In the genomic region with DNA sequence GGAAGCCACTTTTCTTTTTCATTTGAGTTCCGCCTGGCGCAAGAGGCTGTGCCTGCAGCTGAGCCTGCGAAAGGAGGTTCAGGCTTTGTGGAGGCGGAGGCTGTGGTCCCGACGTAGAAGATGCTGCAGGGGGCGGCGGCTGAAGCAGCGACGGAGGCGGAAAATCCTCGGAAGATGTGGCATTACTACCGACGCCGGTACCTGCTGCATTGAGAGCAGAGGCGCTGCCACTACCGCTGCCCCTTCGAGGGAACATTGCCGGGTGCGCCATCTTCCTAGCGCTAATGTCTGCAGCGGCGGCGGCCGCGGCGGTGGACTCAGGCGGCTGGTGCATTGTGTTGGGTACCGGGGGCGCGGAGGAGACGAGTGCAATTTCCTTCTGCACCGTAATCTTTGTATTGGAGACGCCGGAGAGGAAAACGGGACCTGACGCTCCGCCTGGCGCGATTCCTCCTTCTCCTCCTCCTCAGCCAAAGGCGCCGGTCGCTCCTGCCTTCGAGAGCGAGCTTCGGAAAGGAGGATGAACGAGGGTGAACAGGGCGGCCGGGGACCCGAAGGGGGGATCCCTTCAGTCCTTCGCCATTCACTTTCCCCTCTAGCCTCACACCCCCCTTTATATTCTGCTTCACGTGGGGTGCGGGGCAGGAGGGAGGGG, we compare ENCODE assay signal across 8 cellular contexts. TPM values are rescaled to one million over a fixed set of nuclear protein-coding genes. Genes with fewer than 3 reads are reported as not detected.
DNase-seq lines count a peak whose midpoint lies in the region; ATAC-seq and TF ChIP-seq lines count a peak whose summit lies in the region.

A gene (minus strand): TSS at position 590 of the 655 bp plus-strand sequence. CDS start 256 bp downstream, at position 334.

- H3K4me3 ChIP-seq in BE2C (ENCODE audit: low read depth, low read length) = peak within 1 kb of the TSS; percentile 93
- peak within 1 kb of the TSS; percentile 73 to 88 for H3K4me3 ChIP-seq in HCT116 (replicated peaks in 1 of 2; ENCODE audit: low read depth in 1 of 2, low read length in 2 of 2)
- peak within 1 kb of the TSS; percentile 88 for H3K4me3 ChIP-seq in SK-N-MC
- peak within 1 kb of the TSS; percentile 86 to 94 for H3K4me3 ChIP-seq in testis

- BruUV-seq in HCT116 (replicated peaks; lab: Mats Ljungman, UMichigan) = no TSS peak

- TF ChIP-seq RAD21 in HCT116 (IDR thresholded peaks at IDR 0.05; ENCODE audit: low read depth) = no peak

- no peaks in the 10 kb centered on the region for H3K36me3 Mint-ChIP-seq in activated naive CD8-positive, alpha-beta T cell treated with anti-CD3 and anti-CD28 coated beads, Interleukin-2, amount 50 U/mL, for 24 hours (ENCODE audit: low read depth)
- peaks cover 18% of the 10 kb centered on the region for H3K36me3 Mint-ChIP-seq in osteocyte (ENCODE audit: unreplicated experiment)

- H3K27ac Mint-ChIP-seq in activated naive CD8-positive, alpha-beta T cell treated with anti-CD3 and anti-CD28 coated beads, Interleukin-2, amount 50 U/mL, for 24 hours = peak within 1 kb of the TSS; percentile 80
- H3K27ac Mint-ChIP-seq in osteocyte (ENCODE audit: unreplicated experiment) = peak within 1 kb of the TSS; percentile 92

- H3K9ac ChIP-seq in HCT116 (ENCODE audit: low read length) = peak within 1 kb of the TSS; percentile 85
- H3K9ac ChIP-seq in SK-N-MC (ENCODE audit: insufficient read length) = peak within 1 kb of the TSS; percentile 76

- H3K79me2 ChIP-seq in HCT116 (ENCODE audit: insufficient read depth, low read length) = peaks cover 12% of the 10 kb centered on the region; the same call in 1 of the 2 replicates

- TF ChIP-seq POLR2A in HCT116 (IDR thresholded peaks at IDR 0.05; ENCODE audit: borderline replicate concordance, extremely low read depth, insufficient read depth, insufficient read length) (no peak), testis (IDR thresholded peaks at IDR 0.05) (no peak)

- H3K27me3 ChIP-seq in BE2C (no peaks in the 10 kb centered on the region), HCT116 (ENCODE audit: insufficient read depth, low read length) (no peaks in the 10 kb centered on the region), testis (no peaks in the 10 kb centered on the region)

- peaks cover 48% of the 10 kb centered on the region for H3K4me1 Mint-ChIP-seq in activated naive CD8-positive, alpha-beta T cell treated with anti-CD3 and anti-CD28 coated beads, Interleukin-2, amount 50 U/mL, for 24 hours
- H3K4me1 Mint-ChIP-seq in osteocyte (ENCODE audit: unreplicated experiment) = peaks cover 60% of the 10 kb centered on the region

- H3K4me1 ChIP-seq in BE2C = no peaks in the 10 kb centered on the region; the same call in none of the 2 replicates
- peaks cover 3 to 15% of the 10 kb centered on the region in 2 experiments; a peak in 3 of 4 replicates for H3K4me1 ChIP-seq in HCT116 (ENCODE audit: control insufficient read depth in 1 of 2, insufficient read depth in 2 of 2, low read length in 2 of 2)
- peaks cover 15% of the 10 kb centered on the region for H3K4me1 ChIP-seq in testis

- POLR2A ChIA-PET in HCT116 (lab: Charles Lee) = no interaction called here

- no peaks in the 10 kb centered on the region; the same call in none of the 2 replicates for H3K36me3 ChIP-seq in BE2C
- peaks cover 0 to 7% of the 10 kb centered on the region in 2 experiments; a peak in 1 of 4 replicates for H3K36me3 ChIP-seq in HCT116 (ENCODE audit: control insufficient read depth in 1 of 2, insufficient read depth in 2 of 2, low read length in 2 of 2)
- peaks cover 4% of the 10 kb centered on the region; the same call in 1 of the 2 replicates for H3K36me3 ChIP-seq in SK-N-MC (ENCODE audit: insufficient read depth, low read length)
- H3K36me3 ChIP-seq in testis (ENCODE audit: low read depth, missing control alignments) = no peaks in the 10 kb centered on the region

- CTCF ChIA-PET in HCT116 (lab: Charles Lee) = no interaction called here

- H3K9me3 ChIP-seq in BE2C (no peaks in the 10 kb centered on the region), HCT116 (ENCODE audit: control insufficient read depth in 1 of 2, insufficient read depth in 1 of 2, low read depth in 1 of 2, low read length in 2 of 2) (no peaks in the 10 kb centered on the region), SK-N-MC (ENCODE audit: low read depth, low read length) (no peaks in the 10 kb centered on the region), testis (no peaks in the 10 kb centered on the region)

- H3K4me3 Mint-ChIP-seq in activated naive CD8-positive, alpha-beta T cell treated with anti-CD3 and anti-CD28 coated beads, Interleukin-2, amount 50 U/mL, for 24 hours = peak within 1 kb of the TSS; percentile 86
- H3K4me3 Mint-ChIP-seq in osteocyte (ENCODE audit: unreplicated experiment) = peak within 1 kb of the TSS; percentile 94

- ATAC-seq in HCT116 = no peak
- ATAC-seq in activated naive CD8-positive, alpha-beta T cell treated with anti-CD3 and anti-CD28 coated beads, Interleukin-2, amount 50 U/mL, for 24 hours = peak; percentile 12
- no peak for ATAC-seq in Right ventricle myocardium inferior

- H3K9me3 Mint-ChIP-seq in activated naive CD8-positive, alpha-beta T cell treated with anti-CD3 and anti-CD28 coated beads, Interleukin-2, amount 50 U/mL, for 24 hours = no peaks in the 10 kb centered on the region
- no peaks in the 10 kb centered on the region for H3K9me3 Mint-ChIP-seq in osteocyte (ENCODE audit: unreplicated experiment)

- peaks cover 3% of the 10 kb centered on the region for H3K27me3 Mint-ChIP-seq in activated naive CD8-positive, alpha-beta T cell treated with anti-CD3 and anti-CD28 coated beads, Interleukin-2, amount 50 U/mL, for 24 hours
- H3K27me3 Mint-ChIP-seq in osteocyte (ENCODE audit: unreplicated experiment) = no peaks in the 10 kb centered on the region

- no peaks in the 10 kb centered on the region for H4K20me1 ChIP-seq in HCT116 (ENCODE audit: insufficient read depth)

- H3K27ac ChIP-seq in HCT116 (ENCODE audit: low read depth, low read length) (peak within 1 kb of the TSS; percentile 87), SK-N-MC (peak within 1 kb of the TSS; percentile 67; the same call in 1 of the 2 replicates), testis (peak within 1 kb of the TSS; percentile 96 to 99)

- peak within 1 kb of the TSS; percentile 61 for H2AFZ ChIP-seq in HCT116 (ENCODE audit: low read depth, low read length, poor library complexity, severe bottlenecking)

- H3K4me2 ChIP-seq in HCT116 (ENCODE audit: low read length) = peak within 1 kb of the TSS; percentile 93

- intact Hi-C loops in HCT116 (cut with micrococcal nuclease) (loop anchor here (5.0 kb wide), 1 partner anchor 241 kb away; no protein-coding TSS in a partner anchor), Right ventricle myocardium inferior (cut with DNase I) (loop anchor here (2.0 to 10.0 kb wide), 6 partner anchors 94 to 399 kb away; no protein-coding TSS in a partner anchor), testis (cut with DNase I; ENCODE audit: low total_unique reads) (no loop called here)

- no peak for TF ChIP-seq CTCF in BE2C (IDR thresholded peaks at IDR 0.05; ENCODE audit: low read depth, low read length)
- TF ChIP-seq CTCF in HCT116 (IDR thresholded peaks at IDR 0.05 in 2 of 3, conservative IDR thresholded peaks at IDR 0.05 in 1 of 3; ENCODE audit: borderline replicate concordance in 1 of 3, insufficient read depth in 1 of 3, low read depth in 2 of 3, low read length in 2 of 3) = no peak
- peak; percentile 13 for TF ChIP-seq CTCF in osteocyte (IDR thresholded peaks at IDR 0.05)
- peak in 2 of 3 experiments; percentile 0 to 9 for TF ChIP-seq CTCF in testis (IDR thresholded peaks at IDR 0.05)

- 0% methylated on average over 30 to 53 of the region's 53 CpGs for WGBS in testis, 2 donors

- RAD21 ChIA-PET in HCT116 (lab: Charles Lee; ENCODE audit: low non-redundant PET in 1 of 2, low total read pairs in 2 of 2, uncharacterized antibody in 2 of 2, unreplicated experiment in 2 of 2) = no interaction called here

- H3K9me2 ChIP-seq in HCT116 (ENCODE audit: insufficient read depth) = no peaks in the 10 kb centered on the region

- DNase-seq in BE2C = peak; percentile 48
- no peak for DNase-seq in HCT116 (ENCODE audit: low read depth, low spot score)
- no peak for DNase-seq in SK-N-MC (ENCODE audit: low read depth, low spot score)
- DNase-seq in activated naive CD8-positive, alpha-beta T cell treated with anti-CD3 and anti-CD28 coated beads, Interleukin-2, amount 50 U/mL, for 24 hours = peak; percentile 62
- DNase-seq in Right ventricle myocardium inferior (ENCODE audit: missing footprints) = peak; percentile 75
- peak; percentile 83 for DNase-seq in osteocyte (ENCODE audit: extremely low spot score, unreplicated experiment)
- DNase-seq in testis = peak; percentile 65
- no peak for DNase-seq in NCI-H187 treated with DMSO at 0.1 percent for 48 hours (lab: John Stamatoyannopoulos, UW)

TF ChIP-seq in HCT116, 20 proteins besides CTCF, POLR2A, EP300 and RAD21 (continues in another document):
- TF ChIP-seq, protein P1, sequence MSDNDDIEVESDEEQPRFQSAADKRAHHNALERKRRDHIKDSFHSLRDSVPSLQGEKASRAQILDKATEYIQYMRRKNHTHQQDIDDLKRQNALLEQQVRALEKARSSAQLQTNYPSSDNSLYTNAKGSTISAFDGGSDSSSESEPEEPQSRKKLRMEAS (IDR thresholded peaks at IDR 0.05) = no peak
- TF ChIP-seq SIN3A (IDR thresholded peaks at IDR 0.05; ENCODE audit: low read depth) = no peak

RNA-seq across cellular contexts. Expression of the gene that starts here (rescaled TPM):
- 39.3 TPM for polyA plus RNA-seq in BE2C (2012; ENCODE audit: insufficient read depth, insufficient read length, low read depth)
- 268 TPM for total RNA-seq in HCT116 (2021; ENCODE audit: unreplicated experiment)
- polyA plus RNA-seq in HCT116 (2012) = 127 and 183 TPM in 2 replicates
- total RNA-seq in Right ventricle myocardium inferior = 195 TPM
- total RNA-seq in osteocyte = 118 and 122 TPM in 2 replicates
- total RNA-seq in testis = 100 to 1,000 TPM; 189 to 193 TPM
- polyA plus RNA-seq in testis (ENCODE audit: insufficient read depth, low read depth, low replicate concordance) = 227 TPM

Comparison
In these comparisons a context has a peak if more than half of its experiments do, and no peak if none do; other contexts are left out.
1. DNase-seq: peak in BE2C (single experiment), activated naive CD8-positive, alpha-beta T cell treated with anti-CD3 and anti-CD28 coated beads, Interleukin-2, amount 50 U/mL, for 24 hours (single experiment), Right ventricle myocardium inferior (single experiment), osteocyte (single experiment) and testis (single experiment); none in HCT116 (single experiment), SK-N-MC (single experiment) and NCI-H187 treated with DMSO at 0.1 percent for 48 hours (single experiment).
2. CTCF ChIP-seq: peak in osteocyte (single experiment) and testis (2 of 3); none in BE2C (single experiment) and HCT116 (0 of 3).
3. Peak in every context shown above with its lines, with median percentiles within 50 percentile points of each other: H3K4me3 ChIP-seq and H3K27ac ChIP-seq.